9 cellular contexts compared by ENCODE assay signal in the genomic region with DNA sequence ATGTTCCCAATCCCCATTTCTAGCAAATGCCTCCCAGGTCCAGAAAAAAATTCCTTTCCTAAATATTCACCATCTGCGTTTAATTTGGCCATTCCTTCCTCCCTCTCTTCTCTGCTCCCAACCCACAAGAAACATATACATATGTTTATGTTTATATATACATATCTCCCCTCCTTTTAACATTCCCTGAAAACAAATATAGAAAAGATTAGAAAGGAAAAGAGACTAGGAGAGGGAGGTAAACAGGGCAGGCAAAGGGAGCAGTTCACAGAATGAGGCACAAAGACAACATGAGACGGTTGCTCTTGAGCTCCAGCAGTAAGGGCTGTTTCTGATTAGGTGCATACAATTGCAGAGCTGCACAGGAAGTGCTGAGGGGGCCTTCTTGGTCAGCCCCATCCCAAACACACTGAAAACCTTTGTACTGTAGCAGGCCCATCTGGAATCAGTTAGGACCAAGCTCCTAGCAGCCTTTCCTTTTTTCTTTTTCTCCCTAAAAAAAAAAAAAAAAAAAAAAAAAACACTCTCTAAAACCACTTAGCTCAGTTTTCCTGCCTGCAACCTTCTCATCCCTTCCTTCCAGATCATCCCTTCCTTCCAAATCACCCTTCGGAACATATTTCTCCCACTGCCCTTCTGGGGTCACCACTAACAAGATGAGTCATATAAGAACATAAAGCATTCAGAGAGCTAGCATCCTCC. TPM values are rescaled to one million over a fixed set of nuclear protein-coding genes. Genes with fewer than 3 reads are reported as not detected.
DNase-seq lines count a peak whose midpoint lies in the region; ATAC-seq and TF ChIP-seq lines count a peak whose summit lies in the region.
"Had no signal": no experiment of that assay in that cellular context is flagged by ENCODE, and none has a peak within 500 bp of the region (broad histone marks: within the 10 kb centered on the region; RNA-seq: fewer than 3 reads in every experiment).

No MANE protein-coding gene starts in this region.

- H4K20me1 ChIP-seq in osteoblast (ENCODE audit: insufficient read depth, low read length), result peaks cover 11% of the 10 kb centered on the region

- H3K36me3 Mint-ChIP-seq in endothelial cell (ENCODE audit: low read depth, unreplicated experiment), result peaks cover 3% of the 10 kb centered on the region

- H3K27me3 ChIP-seq in BJ (ENCODE audit: control insufficient read depth, insufficient read depth, low read length), result no peaks in the 10 kb centered on the region
- no peaks in the 10 kb centered on the region for H3K27me3 ChIP-seq in osteoblast (ENCODE audit: insufficient read depth, low read length)

- ATAC-seq in GM21786 (IDR thresholded peaks at IDR 0.05; ENCODE audit: unreplicated experiment) (no peak), HG02852 (IDR thresholded peaks at IDR 0.05; ENCODE audit: unreplicated experiment) (no peak)

- TF ChIP-seq CTCF in BJ (IDR thresholded peaks at IDR 0.05; ENCODE audit: insufficient read depth, low read depth, low read length), result no peak
- TF ChIP-seq CTCF in endothelial cell (IDR thresholded peaks at IDR 0.05; ENCODE audit: unreplicated experiment), result no peak
- TF ChIP-seq CTCF in osteoblast (IDR thresholded peaks at IDR 0.05; ENCODE audit: extremely low read depth, low read depth, low read length), result no peak

- H3K4me3 Mint-ChIP-seq in endothelial cell (ENCODE audit: unreplicated experiment), result peak overlapping the region; percentile 76

- no peak overlapping the region for H2AFZ ChIP-seq in osteoblast (ENCODE audit: low read length)

- peak; percentile 91 for DNase-seq in BJ (ENCODE audit: low read depth)
- DNase-seq in M059J (ENCODE audit: low read depth), result peak; percentile 53
- DNase-seq in endothelial cell (ENCODE audit: low spot score), result no peak
- DNase-seq in osteoblast (ENCODE audit: insufficient read length, low spot score, missing footprints), result peak; percentile 51
- no peak for DNase-seq in T-helper 1 cell
- DNase-seq in T-helper 9 cell, result no peak
- DNase-seq: stimulated activated CD4-positive, alpha-beta T cell treated with anti-CD3 and anti-CD28 coated beads, Interleukin-4, amount 100 ng/mL, for 1 hour had no signal

- H3K4me3 ChIP-seq in BJ (ENCODE audit: low read depth, low read length) (peak overlapping the region; percentile 13; the same call in 1 of the 2 replicates), osteoblast (ENCODE audit: insufficient read depth, low read length) (no peak overlapping the region)

- no peaks in the 10 kb centered on the region for H3K9me3 Mint-ChIP-seq in endothelial cell (ENCODE audit: unreplicated experiment)

- POLR2A ChIA-PET in BJ (lab: Charles Lee), result interaction anchor here (0.6 to 0.7 kb wide), 5 partner anchors 10 to 370 kb away, joined by 6 to 15 read pairs (median 9); no protein-coding TSS in a partner anchor

- no peaks in the 10 kb centered on the region for H3K9me3 ChIP-seq in osteoblast (ENCODE audit: low read depth, low read length)

- CTCF ChIA-PET in BJ (lab: Yijun Ruan, JAX), result interaction anchor here (0.9 to 5.2 kb wide), 4 partner anchors 8 to 107 kb away, joined by 3 to 33 read pairs (median 4); no protein-coding TSS in a partner anchor

- peak overlapping the region; percentile 71 for H3K27ac ChIP-seq in osteoblast (ENCODE audit: low read depth, low read length)

- H3K4me1 ChIP-seq in osteoblast (ENCODE audit: insufficient read depth, low read length), result peaks cover 57% of the 10 kb centered on the region

- peaks cover 86% of the 10 kb centered on the region for H3K4me1 Mint-ChIP-seq in endothelial cell (ENCODE audit: unreplicated experiment)

- H3K4me2 ChIP-seq in osteoblast (ENCODE audit: insufficient read depth, low read length), result peak overlapping the region; percentile 62

- peaks cover 84% of the 10 kb centered on the region for H3K79me2 ChIP-seq in osteoblast (ENCODE audit: insufficient read depth, low read length)

- no peaks in the 10 kb centered on the region; the same call in 1 of the 2 replicates for H3K36me3 ChIP-seq in BJ (ENCODE audit: control insufficient read depth, insufficient read depth, low read length)
- no peaks in the 10 kb centered on the region for H3K36me3 ChIP-seq in osteoblast (ENCODE audit: insufficient read depth, low read length)

- H3K27ac Mint-ChIP-seq in endothelial cell (ENCODE audit: unreplicated experiment), result peak overlapping the region; percentile 96

- H3K27me3 Mint-ChIP-seq in endothelial cell (ENCODE audit: unreplicated experiment), result peaks cover 3% of the 10 kb centered on the region

RNA-seq across cellular contexts. Expression of a gene that starts 57.1 kb away (rescaled TPM):
- polyA plus RNA-seq in BJ (2011; rRNA removed), result 221 and 222 TPM in 2 replicates
- 211 and 275 TPM in 2 replicates for polyA minus RNA-seq in BJ (2011; rRNA and poly(A)+ RNA removed)
- 59.6 and 78.5 TPM in 2 replicates for total RNA-seq in M059J (2014; rRNA removed; shearing (Covaris generic))
- total RNA-seq in endothelial cell (ENCODE audit: unreplicated experiment) (228 TPM), osteoblast (171 and 189 TPM in 2 replicates)

Comparison
In these comparisons a context has a peak if more than half of its experiments do, and no peak if none do; other contexts are left out.
1. DNase-seq: peak in BJ (single experiment), M059J (single experiment) and osteoblast (single experiment); none in endothelial cell (single experiment), T-helper 1 cell (0 of 5) and T-helper 9 cell (single experiment).